Comparison of ENCODE assay signal across 6 cellular contexts in the genomic region with DNA sequence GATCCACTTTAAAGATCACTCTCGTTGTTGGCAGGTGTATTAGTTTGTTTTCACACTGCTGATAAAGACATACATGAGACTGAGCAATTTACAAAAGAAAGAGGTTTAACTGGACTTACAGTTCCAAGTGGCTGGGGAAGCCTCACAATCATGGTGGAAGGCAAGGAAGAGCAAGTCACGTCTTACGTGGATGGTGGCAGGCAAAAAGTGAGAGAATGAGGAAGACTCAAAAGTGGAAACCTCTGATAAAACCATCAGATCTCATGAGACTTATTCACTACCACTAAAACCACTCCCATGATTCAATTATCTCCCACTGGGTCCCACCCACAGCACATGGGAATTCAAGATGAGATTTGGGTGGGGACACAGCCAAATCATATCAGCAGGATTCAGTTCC. TPM values are rescaled to one million over a fixed set of nuclear protein-coding genes. Genes with fewer than 3 reads are reported as not detected.
"Had no signal": no experiment of that assay in that cellular context is flagged by ENCODE, and none has a peak within 500 bp of the region (broad histone marks: within the 10 kb centered on the region; RNA-seq: fewer than 3 reads in every experiment).

No MANE protein-coding gene starts in this region.

RNA-seq across cellular contexts. Expression of gene SLC6A20, which starts 47.3 kb away (rescaled TPM):
- total RNA-seq: natural killer cell treated with Interleukin-12 subunit alpha and Interleukin-12 subunit beta and Interleukin-15 and Interleukin-18, amount 100 ng/mL, for 72 hours; neural crest cell; osteocyte; pulmonary artery endothelial cell; right atrium auricular region; ureter had no signal
